In the genomic region with DNA sequence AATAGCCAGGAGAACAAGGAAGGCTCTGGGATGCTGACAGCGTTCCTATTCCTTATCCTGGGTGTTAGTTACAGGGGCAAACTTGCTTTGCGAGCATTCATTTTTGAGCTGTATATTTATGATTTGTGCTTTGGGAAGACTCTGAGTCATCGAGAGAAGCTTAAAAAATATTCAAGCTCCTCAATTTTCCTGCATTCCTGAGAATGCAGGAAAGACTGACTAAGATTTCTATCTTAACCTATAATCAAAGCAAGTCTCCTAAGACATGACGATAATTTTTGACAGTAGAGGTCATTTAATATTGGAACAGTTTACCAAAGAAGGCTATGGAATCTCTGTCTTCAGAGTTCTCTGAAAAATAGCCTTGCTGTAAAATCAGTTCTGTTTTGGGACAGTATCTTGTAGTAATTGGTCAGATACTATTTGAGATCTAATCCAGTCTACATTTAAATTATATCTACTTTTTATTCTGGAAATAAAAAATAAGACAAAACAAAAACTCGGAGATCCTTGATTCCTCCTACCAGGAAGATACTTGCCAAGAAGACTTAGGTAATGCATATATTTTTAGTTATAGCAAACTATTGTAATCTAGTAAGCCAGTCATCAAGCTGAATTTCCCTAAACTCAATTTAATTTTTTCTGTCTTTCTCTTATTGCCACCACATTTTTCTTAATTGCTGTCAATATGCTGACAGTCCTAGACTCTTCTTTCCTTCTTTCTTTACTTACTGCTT, we compare ENCODE assay signal across 14 cellular contexts. TPM values are rescaled to one million over a fixed set of nuclear protein-coding genes. Genes with fewer than 3 reads are reported as not detected.
DNase-seq lines count a peak whose midpoint lies in the region; ATAC-seq, FAIRE-seq and TF ChIP-seq lines count a peak whose summit lies in the region.
"Had no signal": no experiment of that assay in that cellular context is flagged by ENCODE, and none has a peak within 500 bp of the region (broad histone marks: within the 10 kb centered on the region; RNA-seq: fewer than 3 reads in every experiment).

No MANE protein-coding gene starts in this region.

- peak overlapping the region; percentile 56 for H3K4me2 ChIP-seq in SK-N-SH
- H3K4me2 ChIP-seq: KMS-11 had no signal

- POLR2A ChIA-PET in SK-N-SH (lab: Yijun Ruan, JAX) = no interaction called here

- peak overlapping the region; percentile 85 to 91; a peak in 3 of 4 replicates for H3K27ac ChIP-seq in SK-N-SH (ENCODE audit: low read depth in 2 of 2, low read length in 1 of 2)
- peak overlapping the region; percentile 95 for H3K27ac ChIP-seq in epithelial cell of prostate
- H3K27ac ChIP-seq in small intestine (ENCODE audit: low read depth in 1 of 2, low read length in 1 of 2) = no peak overlapping the region
- H3K27ac ChIP-seq: KMS-11 had no signal

- H3K9me3 Mint-ChIP-seq in stimulated activated naive CD8-positive, alpha-beta T cell treated with anti-CD3 and anti-CD28 coated beads, Interleukin-15, Interleukin-2, amounts not matched to agents 100 ng/mL and 50 ng/mL, for 24 hours = no peaks in the 10 kb centered on the region
- H3K9me3 Mint-ChIP-seq: activated T-cell treated with anti-CD3 and anti-CD28 coated beads, Interleukin-2, amount 50 U/mL, for 4 hours; CD4-positive, CD25-positive, alpha-beta regulatory T cell; dendritic cell treated with granulocyte-macrophage colony-stimulating factor and Interleukin-4, amounts not matched to agents 40 ng/mL and 50 ng/mL, for 4 days had no signal

- no peak for TF ChIP-seq CTCF in SK-N-SH (IDR thresholded peaks at IDR 0.05)

- H3K9me3 ChIP-seq in SK-N-SH (no peaks in the 10 kb centered on the region), small intestine (ENCODE audit: control insufficient read depth, low read depth) (no peaks in the 10 kb centered on the region)

- peak in 1 of 2 experiments; percentile 95; a peak in 2 of 4 replicates for TF ChIP-seq EP300 in SK-N-SH (IDR thresholded peaks at IDR 0.05; ENCODE audit: borderline replicate concordance in 1 of 2, low read depth in 1 of 2, low read length in 1 of 2)

- WGBS in SK-N-SH (ENCODE audit: low lambda C conversion rate) = 9% methylated on average over 5 of the region's 5 CpGs
- WGBS in small intestine, 3 donors = 85 to 90% (median 87%) methylated on average over 5 of the region's 5 CpGs

- H3K27ac Mint-ChIP-seq in stimulated activated naive CD8-positive, alpha-beta T cell treated with anti-CD3 and anti-CD28 coated beads, Interleukin-15, Interleukin-2, amounts not matched to agents 100 ng/mL and 50 ng/mL, for 24 hours = peak overlapping the region; percentile 27
- H3K27ac Mint-ChIP-seq: CD4-positive, CD25-positive, alpha-beta regulatory T cell; dendritic cell treated with granulocyte-macrophage colony-stimulating factor and Interleukin-4, amounts not matched to agents 40 ng/mL and 50 ng/mL, for 4 days had no signal

- H3K4me1 ChIP-seq in SK-N-SH (ENCODE audit: control insufficient read depth in 1 of 2, insufficient read depth in 2 of 2, low read depth in 1 of 2, low read length in 1 of 2) (peaks cover 2 to 12% of the 10 kb centered on the region in 2 experiments; a peak in 3 of 4 replicates), small intestine (ENCODE audit: control insufficient read depth in 2 of 2, insufficient read depth in 1 of 2, low read depth in 1 of 2, low read length in 1 of 2) (no peaks in the 10 kb centered on the region)

- H3K4me1 Mint-ChIP-seq in stimulated activated naive CD8-positive, alpha-beta T cell treated with anti-CD3 and anti-CD28 coated beads, Interleukin-15, Interleukin-2, amounts not matched to agents 100 ng/mL and 50 ng/mL, for 24 hours (ENCODE audit: low read depth) = peaks cover 30% of the 10 kb centered on the region

- H3K36me3 ChIP-seq in SK-N-SH (replicated peaks in 1 of 2; ENCODE audit: control insufficient read depth in 1 of 2, insufficient read depth in 2 of 2, low read length in 1 of 2) (no peaks in the 10 kb centered on the region), small intestine (ENCODE audit: control insufficient read depth in 2 of 2, insufficient read depth in 2 of 2, low read length in 2 of 2) (no peaks in the 10 kb centered on the region)

- no peak for FAIRE-seq in small intestine (lab: Jason Lieb, UNC)

- H4K20me1 ChIP-seq in SK-N-SH (ENCODE audit: insufficient read depth) = no peaks in the 10 kb centered on the region

- CTCF ChIA-PET in SK-N-SH (lab: Yijun Ruan, JAX) = interaction anchor here (1.3 to 3.0 kb wide), 2 partner anchors 150 to 166 kb away, joined by 8 to 10 read pairs; no protein-coding TSS in a partner anchor

- no peaks in the 10 kb centered on the region for H3K27me3 ChIP-seq in SK-N-SH (ENCODE audit: insufficient read depth)
- no peaks in the 10 kb centered on the region for H3K27me3 ChIP-seq in small intestine (ENCODE audit: control insufficient read depth in 2 of 2, insufficient read depth in 2 of 2, low read length in 2 of 2)

- ATAC-seq in stimulated activated naive CD8-positive, alpha-beta T cell treated with anti-CD3 and anti-CD28 coated beads, Interleukin-15, Interleukin-2, amounts not matched to agents 100 U/mL and 50 U/mL, for 24 hours = no peak
- ATAC-seq in GM19035 (IDR thresholded peaks at IDR 0.05; ENCODE audit: unreplicated experiment) = no peak

- no peak overlapping the region for H3K4me3 Mint-ChIP-seq in stimulated activated naive CD8-positive, alpha-beta T cell treated with anti-CD3 and anti-CD28 coated beads, Interleukin-15, Interleukin-2, amounts not matched to agents 100 ng/mL and 50 ng/mL, for 24 hours
- H3K4me3 Mint-ChIP-seq: activated T-cell treated with anti-CD3 and anti-CD28 coated beads, Interleukin-2, amount 50 U/mL, for 4 hours; CD4-positive, CD25-positive, alpha-beta regulatory T cell; dendritic cell treated with granulocyte-macrophage colony-stimulating factor and Interleukin-4, amounts not matched to agents 40 ng/mL and 50 ng/mL, for 4 days had no signal

- peak overlapping the region; percentile 71 for H2AFZ ChIP-seq in SK-N-SH (ENCODE audit: low read depth)

- peaks cover 4% of the 10 kb centered on the region for H3K27me3 Mint-ChIP-seq in stimulated activated naive CD8-positive, alpha-beta T cell treated with anti-CD3 and anti-CD28 coated beads, Interleukin-15, Interleukin-2, amounts not matched to agents 100 ng/mL and 50 ng/mL, for 24 hours
- H3K27me3 Mint-ChIP-seq: dendritic cell treated with granulocyte-macrophage colony-stimulating factor and Interleukin-4, amounts not matched to agents 40 ng/mL and 50 ng/mL, for 4 days had no signal

- H3K9me2 ChIP-seq in SK-N-SH = no peaks in the 10 kb centered on the region

- DNase-seq in stimulated activated naive CD8-positive, alpha-beta T cell treated with anti-CD3 and anti-CD28 coated beads, Interleukin-15, Interleukin-2, amounts not matched to agents 100 U/mL and 50 U/mL, for 24 hours = no peak
- DNase-seq in SK-N-SH = no peak
- no peak for DNase-seq in epithelial cell of prostate (ENCODE audit: low read depth, low spot score)
- no peak for DNase-seq in stimulated activated CD4-positive, alpha-beta T cell treated with anti-CD3 and anti-CD28 coated beads, Interleukin-1b, Interleukin-23, amount 100 ng/mL, for 48 hours
- no peak for DNase-seq in small intestine
- no peak for DNase-seq in HK-2 (ENCODE audit: unreplicated experiment)
- DNase-seq: activated T-cell treated with anti-CD3 and anti-CD28 coated beads, Interleukin-2, amount 50 U/mL, for 4 hours; CD4-positive, CD25-positive, alpha-beta regulatory T cell; hypothalamus; NCI-H2107 had no signal

- TF ChIP-seq RAD21 in SK-N-SH (IDR thresholded peaks at IDR 0.05; ENCODE audit: low read length) = no peak

- H3K36me3 Mint-ChIP-seq in stimulated activated naive CD8-positive, alpha-beta T cell treated with anti-CD3 and anti-CD28 coated beads, Interleukin-15, Interleukin-2, amounts not matched to agents 100 ng/mL and 50 ng/mL, for 24 hours (ENCODE audit: low read depth) = no peaks in the 10 kb centered on the region
- H3K36me3 Mint-ChIP-seq: CD4-positive, CD25-positive, alpha-beta regulatory T cell had no signal

- peaks cover 22% of the 10 kb centered on the region; the same call in 1 of the 2 replicates for H3K79me2 ChIP-seq in SK-N-SH (ENCODE audit: insufficient read depth)

- H3K9ac ChIP-seq in SK-N-SH = peak overlapping the region; percentile 76
- H3K9ac ChIP-seq: KMS-11 had no signal

- peaks cover 34% of the 10 kb centered on the region for H3F3A ChIP-seq in SK-N-SH (replicated peaks; ENCODE audit: insufficient read depth)

- H3K4me3 ChIP-seq in SK-N-SH (ENCODE audit: low read depth in 2 of 2, low read length in 1 of 2) (peak overlapping the region; percentile 18 to 37; a peak in 3 of 4 replicates), small intestine (ENCODE audit: low read depth in 1 of 2, low read length in 2 of 2) (no peak overlapping the region)

TF ChIP-seq in SK-N-SH, 30 proteins besides CTCF, POLR2A, EP300 and RAD21 (continues in another document):
- no peak; the same call in 1 of the 2 replicates for TF ChIP-seq YY1 (IDR thresholded peaks at IDR 0.05; ENCODE audit: low read depth)
- peak; percentile 85 for TF ChIP-seq TCF12 (IDR thresholded peaks at IDR 0.05)
- TF ChIP-seq RCOR1 (IDR thresholded peaks at IDR 0.05; ENCODE audit: low read length) = no peak
- peak; percentile 82 for TF ChIP-seq FOXM1 (IDR thresholded peaks at IDR 0.05; ENCODE audit: low read depth)
- TF ChIP-seq, protein P1, sequence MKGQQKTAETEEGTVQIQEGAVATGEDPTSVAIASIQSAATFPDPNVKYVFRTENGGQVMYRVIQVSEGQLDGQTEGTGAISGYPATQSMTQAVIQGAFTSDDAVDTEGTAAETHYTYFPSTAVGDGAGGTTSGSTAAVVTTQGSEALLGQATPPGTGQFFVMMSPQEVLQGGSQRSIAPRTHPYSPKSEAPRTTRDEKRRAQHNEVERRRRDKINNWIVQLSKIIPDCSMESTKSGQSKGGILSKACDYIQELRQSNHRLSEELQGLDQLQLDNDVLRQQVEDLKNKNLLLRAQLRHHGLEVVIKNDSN (IDR thresholded peaks at IDR 0.05; ENCODE audit: borderline replicate concordance, low read depth) = no peak
- no peak for TF ChIP-seq ELF1 (IDR thresholded peaks at IDR 0.05)
- peak; percentile 69; the same call in 1 of the 2 replicates for TF ChIP-seq RXRA (IDR thresholded peaks at IDR 0.05; ENCODE audit: borderline replicate concordance, low read depth)
- TF ChIP-seq, protein P2, sequence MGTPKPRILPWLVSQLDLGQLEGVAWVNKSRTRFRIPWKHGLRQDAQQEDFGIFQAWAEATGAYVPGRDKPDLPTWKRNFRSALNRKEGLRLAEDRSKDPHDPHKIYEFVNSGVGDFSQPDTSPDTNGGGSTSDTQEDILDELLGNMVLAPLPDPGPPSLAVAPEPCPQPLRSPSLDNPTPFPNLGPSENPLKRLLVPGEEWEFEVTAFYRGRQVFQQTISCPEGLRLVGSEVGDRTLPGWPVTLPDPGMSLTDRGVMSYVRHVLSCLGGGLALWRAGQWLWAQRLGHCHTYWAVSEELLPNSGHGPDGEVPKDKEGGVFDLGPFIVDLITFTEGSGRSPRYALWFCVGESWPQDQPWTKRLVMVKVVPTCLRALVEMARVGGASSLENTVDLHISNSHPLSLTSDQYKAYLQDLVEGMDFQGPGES (IDR thresholded peaks at IDR 0.05; ENCODE audit: low read depth, low read length) = no peak
- peak; percentile 87 for TF ChIP-seq TEAD4 (IDR thresholded peaks at IDR 0.05; ENCODE audit: borderline replicate concordance, insufficient read depth)

RNA-seq across cellular contexts. Expression of a gene that starts 31.7 kb away (rescaled TPM):
- polyA plus RNA-seq in SK-N-SH (2012; rRNA removed) = 1.5 and 2.1 TPM in 2 replicates
- 2.4 and 2.6 TPM in 2 replicates for polyA plus RNA-seq in SK-N-SH (2012; cell fraction: cytosol; rRNA removed)
- polyA plus RNA-seq in SK-N-SH (2012; cell fraction: nucleus; rRNA removed) = 0.62 and 1.2 TPM in 2 replicates
- polyA plus RNA-seq in small intestine = 1 to 10 TPM; 1.3 to 1.5 (median 1.4) TPM

Comparison
In these comparisons a context has a peak if more than half of its experiments do, and no peak if none do; other contexts are left out.
1. H3K27ac ChIP-seq: peak in SK-N-SH (2 of 2) and epithelial cell of prostate (single experiment); none in small intestine (0 of 2).
2. H3K4me3 ChIP-seq: peak in SK-N-SH (2 of 2); none in small intestine (0 of 2).